12 cellular contexts compared by ENCODE assay signal in genomic region chr2:196168181-196168580, GRCh38. TPM values are rescaled to one million over a fixed set of nuclear protein-coding genes. Genes with fewer than 3 reads are reported as not detected.
DNase-seq lines count a peak whose midpoint lies in the region; ATAC-seq, FAIRE-seq and TF ChIP-seq lines count a peak whose summit lies in the region.
"Had no signal": no experiment of that assay in that cellular context is flagged by ENCODE, and none has a peak within 500 bp of the region (broad histone marks: within the 10 kb centered on the region; RNA-seq: fewer than 3 reads in every experiment).

No MANE protein-coding gene starts in this region.

- FAIRE-seq in RCC 7860 (lab: Jason Lieb, UNC): peak; percentile 58
- FAIRE-seq: islet of Langerhans, TTC549 had no signal

- H3K27me3 Mint-ChIP-seq in activated CD4-positive, alpha-beta T cell treated with anti-CD3 and anti-CD28 coated beads for 36 hours: no peaks in the 10 kb centered on the region
- H3K27me3 Mint-ChIP-seq in stimulated activated naive CD8-positive, alpha-beta T cell treated with anti-CD3 and anti-CD28 coated beads, Interleukin-15, amount 100 ng/mL, for 72 hours: no peaks in the 10 kb centered on the region

- TF ChIP-seq POLR2A in esophagus squamous epithelium (IDR thresholded peaks at IDR 0.05): no peak

- H3K9me3 ChIP-seq in esophagus squamous epithelium (no peaks in the 10 kb centered on the region), neuronal stem cell (replicated peaks in 1 of 2; ENCODE audit: control insufficient read depth in 2 of 2, insufficient read depth in 1 of 2, low read depth in 1 of 2, low read length in 2 of 2) (no peaks in the 10 kb centered on the region)

- no peaks in the 10 kb centered on the region for H3K9me3 Mint-ChIP-seq in activated CD4-positive, alpha-beta T cell treated with anti-CD3 and anti-CD28 coated beads for 36 hours (ENCODE audit: low read depth)
- H3K9me3 Mint-ChIP-seq in stimulated activated naive CD8-positive, alpha-beta T cell treated with anti-CD3 and anti-CD28 coated beads, Interleukin-15, amount 100 ng/mL, for 72 hours: no peaks in the 10 kb centered on the region

- no peak overlapping the region for H4K91ac ChIP-seq in neuronal stem cell (ENCODE audit: low read depth, low read length, poor library complexity)

- H3K4me3 ChIP-seq in esophagus squamous epithelium: peak overlapping the region in 2 of 4 donors; percentile 88 to 98
- no peak overlapping the region for H3K4me3 ChIP-seq in neuronal stem cell (ENCODE audit: low read length in 2 of 2)

- H3K4me2 ChIP-seq in neuronal stem cell (ENCODE audit: insufficient read depth, low read length, poor library complexity, severe bottlenecking): no peak overlapping the region

- no peak overlapping the region for H3K4ac ChIP-seq in neuronal stem cell (ENCODE audit: low read length)

- H2AK5ac ChIP-seq in neuronal stem cell (ENCODE audit: low read depth, low read length): no peak overlapping the region

- H3K27ac ChIP-seq in esophagus squamous epithelium (peak overlapping the region in 3 of 4 donors; percentile 51 to 94 (median 91)), neuronal stem cell (replicated peaks; ENCODE audit: low read length) (no peak overlapping the region)
- H3K27ac ChIP-seq: C4-2B had no signal

- no peak for DNase-seq in activated CD4-positive, alpha-beta T cell treated with anti-CD3 and anti-CD28 coated beads for 36 hours
- no peak for DNase-seq in activated CD4-positive, alpha-beta T cell treated with anti-CD3 and anti-CD28 coated beads for 48 hours
- no peak for DNase-seq in RCC 7860 (ENCODE audit: low spot score)
- no peak for DNase-seq in esophagus squamous epithelium (lab: John Stamatoyannopoulos, UW)
- DNase-seq in stimulated activated naive CD8-positive, alpha-beta T cell treated with anti-CD3 and anti-CD28 coated beads, Interleukin-15, amount 100 ng/mL, for 72 hours: no peak
- DNase-seq in neuronal stem cell (ENCODE audit: low spot score): no peak
- DNase-seq: stimulated activated naive CD4-positive, alpha-beta T cell had no signal

- H3K18ac ChIP-seq in neuronal stem cell (ENCODE audit: low read length): no peak overlapping the region

- H2BK120ac ChIP-seq in neuronal stem cell (ENCODE audit: low read depth, low read length): no peak overlapping the region

- no peak overlapping the region for H3K9ac ChIP-seq in neuronal stem cell (ENCODE audit: low read depth, low read length, poor library complexity)

- ATAC-seq in activated CD4-positive, alpha-beta T cell treated with anti-CD3 and anti-CD28 coated beads for 36 hours: no peak
- no peak for ATAC-seq in stimulated activated naive CD8-positive, alpha-beta T cell treated with anti-CD3 and anti-CD28 coated beads, Interleukin-15, amount 100 ng/mL, for 72 hours
- ATAC-seq in HG02678 (IDR thresholded peaks at IDR 0.05; ENCODE audit: unreplicated experiment) (no peak), GM18520 (IDR thresholded peaks at IDR 0.05; ENCODE audit: unreplicated experiment) (no peak)

- TF ChIP-seq CTCF in esophagus squamous epithelium (IDR thresholded peaks at IDR 0.05): no peak

- no peak overlapping the region for H2AFZ ChIP-seq in neuronal stem cell (ENCODE audit: low read length)

- H3K79me1 ChIP-seq in neuronal stem cell (ENCODE audit: low read depth, low read length): peaks cover 3% of the 10 kb centered on the region

- H3K36me3 ChIP-seq in esophagus squamous epithelium (no peaks in the 10 kb centered on the region), neuronal stem cell (replicated peaks in 1 of 2; ENCODE audit: control insufficient read depth in 2 of 2, insufficient read depth in 2 of 2, low read length in 2 of 2) (no peaks in the 10 kb centered on the region)

- H3K27ac Mint-ChIP-seq in activated CD4-positive, alpha-beta T cell treated with anti-CD3 and anti-CD28 coated beads for 36 hours: peak overlapping the region; percentile 96
- peak overlapping the region; percentile 88 to 96 for H3K27ac Mint-ChIP-seq in stimulated activated naive CD8-positive, alpha-beta T cell treated with anti-CD3 and anti-CD28 coated beads, Interleukin-15, amount 100 ng/mL, for 72 hours

- CTCF ChIA-PET in activated CD4-positive, alpha-beta T cell treated with anti-CD3 and anti-CD28 coated beads for 36 hours (lab: Charles Lee): interaction anchor here (0.6 to 2.7 kb wide), 11 partner anchors 10 to 285 kb away, joined by 3 to 16 read pairs (median 3); partner anchors contain the start of gene DNAH7

- no peak overlapping the region for H3K14ac ChIP-seq in neuronal stem cell (ENCODE audit: low read length)

- peak overlapping the region; percentile 92 for H3K4me3 Mint-ChIP-seq in activated CD4-positive, alpha-beta T cell treated with anti-CD3 and anti-CD28 coated beads for 36 hours
- peak overlapping the region; percentile 72 to 99 for H3K4me3 Mint-ChIP-seq in stimulated activated naive CD8-positive, alpha-beta T cell treated with anti-CD3 and anti-CD28 coated beads, Interleukin-15, amount 100 ng/mL, for 72 hours

- H3K36me3 Mint-ChIP-seq in activated CD4-positive, alpha-beta T cell treated with anti-CD3 and anti-CD28 coated beads for 36 hours (ENCODE audit: low read depth): peaks cover 63% of the 10 kb centered on the region

- H3K27me3 ChIP-seq in esophagus squamous epithelium (no peaks in the 10 kb centered on the region), neuronal stem cell (ENCODE audit: control insufficient read depth in 3 of 3, insufficient read depth in 3 of 3, low read depth in 1 of 3, low read length in 3 of 3) (peaks cover 0 to 15% (median 6%) of the 10 kb centered on the region in 3 experiments)

- POLR2A ChIA-PET in activated CD4-positive, alpha-beta T cell treated with anti-CD3 and anti-CD28 coated beads for 36 hours (lab: Charles Lee): no interaction called here

- no peak overlapping the region for H3K23ac ChIP-seq in neuronal stem cell (ENCODE audit: low read depth, low read length, poor library complexity)

- no peak overlapping the region for H2BK5ac ChIP-seq in neuronal stem cell (ENCODE audit: low read length)

- H3K4me1 Mint-ChIP-seq in activated CD4-positive, alpha-beta T cell treated with anti-CD3 and anti-CD28 coated beads for 36 hours: peaks cover 37% of the 10 kb centered on the region
- H3K4me1 Mint-ChIP-seq in stimulated activated naive CD8-positive, alpha-beta T cell treated with anti-CD3 and anti-CD28 coated beads, Interleukin-15, amount 100 ng/mL, for 72 hours: peaks cover 33% of the 10 kb centered on the region

- H4K8ac ChIP-seq in neuronal stem cell (ENCODE audit: low read depth, low read length): no peak overlapping the region

- H3K4me1 ChIP-seq in esophagus squamous epithelium (peaks cover 0 to 36% (median 8%) of the 10 kb centered on the region in 3 donors), neuronal stem cell (ENCODE audit: control insufficient read depth in 2 of 2, insufficient read depth in 1 of 2, low read depth in 1 of 2, low read length in 2 of 2) (peaks cover 9 to 14% of the 10 kb centered on the region in 2 donors)

- 45 to 52% methylated on average over 4 of the region's 4 CpGs for WGBS in esophagus squamous epithelium, 2 donors
- no CpG with 5 or more reads among the region's 4 CpGs for WGBS in neuronal stem cell (ENCODE audit: extremely low coverage in 2 of 2, insufficient read length in 2 of 2, insufficient replicate concordance in 1 of 2), 2 donors

- no peak overlapping the region for H2BK12ac ChIP-seq in neuronal stem cell (ENCODE audit: low read length)

- H2BK15ac ChIP-seq in neuronal stem cell (ENCODE audit: low read length): no peak overlapping the region

- intact Hi-C loops in activated CD4-positive, alpha-beta T cell treated with anti-CD3 and anti-CD28 coated beads for 36 hours (cut with DNase I, micrococcal nuclease): loop anchor here (5.0 to 10.0 kb wide), 4 partner anchors 511 to 1267 kb away; partner anchors contain the start of genes SF3B1 (in 1 of the 2) and SLC39A10 (in 1 of the 2)
- intact Hi-C loops in esophagus squamous epithelium (cut with DNase I): no loop called here

RNA-seq across cellular contexts. Expression of gene STK17B, which starts 3.2 kb away (rescaled TPM):
- 100 to 1,000 TPM; 159 to 178 TPM for total RNA-seq in activated CD4-positive, alpha-beta T cell treated with anti-CD3 and anti-CD28 coated beads for 36 hours
- total RNA-seq in esophagus squamous epithelium: 10 to 100 TPM in 3 of 4 donors, 1 to 10 TPM in 1; 7.9 to 32.2 (median 18.2) TPM
- 12.6 TPM for polyA plus RNA-seq in neuronal stem cell (2013, experiment 1 of 2)
- 13.0 TPM for polyA plus RNA-seq in neuronal stem cell (2013, experiment 2 of 2)

Comparison
In these comparisons a context has a peak if more than half of its experiments do, and no peak if none do; other contexts are left out.
1. RNA of gene STK17B, which starts 3.2 kb away (total RNA-seq): 159 to 178 TPM in activated CD4-positive, alpha-beta T cell treated with anti-CD3 and anti-CD28 coated beads for 36 hours; 7.9 to 32.2 TPM in esophagus squamous epithelium; every median in the first group is over 4 times any median in the second.